ENCODE assay signal across 27 cellular contexts in genomic region chrX:147877726-147878125, GRCh38.
"Had no signal": no experiment of that assay in that cellular context is flagged by ENCODE, and none has a peak within 500 bp of the region (broad histone marks: within the 10 kb centered on the region; RNA-seq: fewer than 3 reads in every experiment).

No MANE protein-coding gene starts in this region.

- H3K27ac Mint-ChIP-seq: activated B cell treated with CpG ODN at 0.5 μM for 24 hours; activated CD4-positive, alpha-beta T cell treated with anti-CD3 and anti-CD28 coated beads, Interleukin-2, amount 10 ng/mL, durations not matched to agents 24 days and 14 days; activated naive CD4-positive, alpha-beta T cell treated with anti-CD3 and anti-CD28 coated beads, Interleukin-2, amount 50 U/mL, for 72 hours; activated naive CD8-positive, alpha-beta T cell treated with anti-CD3 and anti-CD28 coated beads, Interleukin-2, amount 50 U/mL, for 24 hours; brain; T-cell had no signal

- H3K27ac ChIP-seq: ascending aorta had no signal

- H3K4me1 ChIP-seq: ascending aorta had no signal

- H3K4me3 ChIP-seq: ascending aorta had no signal

- H3K27me3 ChIP-seq: ascending aorta had no signal

- H3K4me1 Mint-ChIP-seq: activated CD4-positive, alpha-beta T cell treated with anti-CD3 and anti-CD28 coated beads, Interleukin-2, amount 10 ng/mL, durations not matched to agents 24 days and 14 days; brain had no signal

- H3K4me3 Mint-ChIP-seq: activated B cell treated with CpG ODN at 0.5 μM for 24 hours; activated CD4-positive, alpha-beta T cell treated with anti-CD3 and anti-CD28 coated beads, Interleukin-2, amount 10 ng/mL, durations not matched to agents 24 days and 14 days; activated naive CD8-positive, alpha-beta T cell treated with anti-CD3 and anti-CD28 coated beads, Interleukin-2, amount 50 U/mL, for 24 hours; activated T-cell treated with anti-CD3 and anti-CD28 coated beads, Interleukin-2, amount 50 U/mL, for 4 hours; central memory CD8-positive, alpha-beta T cell; T-cell had no signal

- H3K27me3 Mint-ChIP-seq: activated B cell treated with CpG ODN at 0.5 μM for 24 hours; activated naive CD8-positive, alpha-beta T cell treated with anti-CD3 and anti-CD28 coated beads, Interleukin-2, amount 50 U/mL, for 24 hours; central memory CD8-positive, alpha-beta T cell had no signal

- H3K9me3 Mint-ChIP-seq: activated naive CD4-positive, alpha-beta T cell treated with anti-CD3 and anti-CD28 coated beads, Interleukin-2, amount 50 U/mL, for 72 hours; activated naive CD8-positive, alpha-beta T cell treated with anti-CD3 and anti-CD28 coated beads, Interleukin-2, amount 50 U/mL, for 24 hours; activated T-cell treated with anti-CD3 and anti-CD28 coated beads, Interleukin-2, amount 50 U/mL, for 4 hours; central memory CD8-positive, alpha-beta T cell had no signal

- DNase-seq: activated B cell treated with CpG ODN at 0.5 μM for 24 hours; activated CD4-positive, alpha-beta T cell treated with anti-CD3 and anti-CD28 coated beads for 1 hour; activated CD4-positive, alpha-beta T cell treated with anti-CD3 and anti-CD28 coated beads, Interleukin-2, amount 10 ng/mL, durations not matched to agents 24 days and 14 days; activated CD4-positive, alpha-beta T cell treated with anti-CD3 and anti-CD28 coated beads, Interleukin-2, amount 50 U/mL, for 48 hours; activated CD8-positive, alpha-beta memory T cell treated with anti-CD3 and anti-CD28 coated beads for 24 hours; activated effector memory CD4-positive, alpha-beta T cell treated with anti-CD3 and anti-CD28 coated beads, Interleukin-2, amount 50 U/mL, for 16 hours; activated naive CD4-positive, alpha-beta T cell treated with Interleukin-2 at 50 U/mL for 16 hours; activated naive CD8-positive, alpha-beta T cell treated with anti-CD3 and anti-CD28 coated beads, Interleukin-2, amount 50 U/mL, for 24 hours; activated T-cell treated with anti-CD3 and anti-CD28 coated beads, Interleukin-2, amount 50 U/mL, for 4 hours; amniotic stem cell; MM.1S; NCI-H1105; NCI-H1436; NCI-H1694 treated with DMSO at 0.1 percent for 48 hours; NCI-H2029 treated with DMSO at 0.1 percent for 48 hours; NCI-H446; NCI-H524 treated with DMSO at 0.1 percent for 48 hours; NCI-H774; PC-3; SHP77 treated with DMSO at 0.1 percent for 48 hours; T-cell; T-helper 2 cell; T1000 had no signal

- H3K9me3 ChIP-seq: ascending aorta had no signal

- H3K36me3 ChIP-seq: ascending aorta had no signal

- H3K36me3 Mint-ChIP-seq: activated naive CD4-positive, alpha-beta T cell treated with anti-CD3 and anti-CD28 coated beads, Interleukin-2, amount 50 U/mL, for 72 hours; brain; T-cell had no signal

- ATAC-seq: activated naive CD4-positive, alpha-beta T cell treated with anti-CD3 and anti-CD28 coated beads, Interleukin-2, amount 50 U/mL, for 72 hours; activated naive CD8-positive, alpha-beta T cell treated with anti-CD3 and anti-CD28 coated beads, Interleukin-2, amount 50 U/mL, for 24 hours; activated T-cell treated with anti-CD3 and anti-CD28 coated beads, Interleukin-2, amount 50 U/mL, for 4 hours; PC-3; T-cell had no signal
